10 cellular contexts compared by ENCODE assay signal in genomic region chr10:3969876-3970666, GRCh38.
DNase-seq lines count a peak whose midpoint lies in the region; ATAC-seq and TF ChIP-seq lines count a peak whose summit lies in the region.
"Had no signal": no experiment of that assay in that cellular context is flagged by ENCODE, and none has a peak within 500 bp of the region (broad histone marks: within the 10 kb centered on the region; RNA-seq: fewer than 3 reads in every experiment).

No MANE protein-coding gene starts in this region.

- H3K36me3 Mint-ChIP-seq in MCF 10A (ENCODE audit: insufficient read depth, unreplicated experiment), result no peaks in the 10 kb centered on the region
- peaks cover 2% of the 10 kb centered on the region for H3K36me3 Mint-ChIP-seq in activated naive CD8-positive, alpha-beta T cell

- no peak overlapping the region for H3K27ac Mint-ChIP-seq in MCF 10A (ENCODE audit: low read depth, unreplicated experiment)
- H3K27ac Mint-ChIP-seq in activated naive CD8-positive, alpha-beta T cell, result peak overlapping the region; percentile 75
- H3K27ac Mint-ChIP-seq: activated B cell treated with CpG ODN at 0.5 μM for 24 hours, B cell had no signal

- no peak for TF ChIP-seq CTCF in breast epithelium (IDR thresholded peaks at IDR 0.05)
- no peak for TF ChIP-seq CTCF in MCF 10A (IDR thresholded peaks at IDR 0.05; ENCODE audit: unreplicated experiment)

- H3K4me3 ChIP-seq in breast epithelium, result no peak overlapping the region

- CTCF ChIA-PET in MCF 10A (lab: Yijun Ruan, JAX), result no interaction called here

- no peaks in the 10 kb centered on the region for H3K9me3 ChIP-seq in breast epithelium

- H3K27me3 Mint-ChIP-seq in MCF 10A (ENCODE audit: insufficient read depth, unreplicated experiment), result no peaks in the 10 kb centered on the region
- no peaks in the 10 kb centered on the region for H3K27me3 Mint-ChIP-seq in activated naive CD8-positive, alpha-beta T cell
- H3K27me3 Mint-ChIP-seq: activated B cell treated with CpG ODN at 0.5 μM for 24 hours, B cell had no signal

- TF ChIP-seq POLR2A in breast epithelium (IDR thresholded peaks at IDR 0.05), result no peak

- no peaks in the 10 kb centered on the region for H3K4me1 ChIP-seq in breast epithelium

- no peak overlapping the region for H3K4me3 Mint-ChIP-seq in MCF 10A (ENCODE audit: unreplicated experiment)
- H3K4me3 Mint-ChIP-seq in activated naive CD8-positive, alpha-beta T cell, result peak overlapping the region; percentile 32
- H3K4me3 Mint-ChIP-seq: activated B cell treated with CpG ODN at 0.5 μM for 24 hours, B cell had no signal

- ATAC-seq in left colon, result peak; percentile 75
- ATAC-seq in HG03521 (IDR thresholded peaks at IDR 0.05; ENCODE audit: unreplicated experiment), result no peak
- ATAC-seq in GM21825 (IDR thresholded peaks at IDR 0.05; ENCODE audit: unreplicated experiment), result no peak

- H3K9me3 Mint-ChIP-seq in MCF 10A (ENCODE audit: unreplicated experiment), result no peaks in the 10 kb centered on the region
- H3K9me3 Mint-ChIP-seq in activated naive CD8-positive, alpha-beta T cell (ENCODE audit: low read depth), result no peaks in the 10 kb centered on the region
- H3K9me3 Mint-ChIP-seq: activated B cell treated with CpG ODN at 0.5 μM for 24 hours had no signal

- intact Hi-C loops in breast epithelium (cut with DNase I; ENCODE audit: low total_unique reads), result no loop called here
- intact Hi-C loops in MCF 10A (cut with micrococcal nuclease), result no loop called here
- intact Hi-C loops in left colon (cut with DNase I, micrococcal nuclease), result no loop called here

- BruUV-seq in MCF 10A (replicated peaks; lab: Mats Ljungman, UMichigan), result no TSS peak

- no peaks in the 10 kb centered on the region for H3K36me3 ChIP-seq in breast epithelium

- H3K27ac ChIP-seq in breast epithelium, result peak overlapping the region; percentile 22 to 41

- no peaks in the 10 kb centered on the region for H3K27me3 ChIP-seq in breast epithelium

- H3K4me1 Mint-ChIP-seq in MCF 10A (ENCODE audit: insufficient read depth, unreplicated experiment), result no peaks in the 10 kb centered on the region
- H3K4me1 Mint-ChIP-seq in activated naive CD8-positive, alpha-beta T cell (ENCODE audit: low read depth), result peaks cover 48% of the 10 kb centered on the region

- POLR2A ChIA-PET in MCF 10A (lab: Yijun Ruan, JAX), result interaction anchor here (0.6 kb wide), 1 partner anchor 14 kb away, joined by 3 read pairs; no protein-coding TSS in a partner anchor

- DNase-seq in breast epithelium (ENCODE audit: low spot score in 2 of 2), result no peak
- DNase-seq in MCF 10A (ENCODE audit: unreplicated experiment), result no peak
- DNase-seq in left colon, result peak; percentile 60 to 68
- DNase-seq in dermis blood vessel endothelial cell, result no peak
- DNase-seq in NCI-H2227 (lab: John Stamatoyannopoulos, UW; ENCODE audit: unreplicated experiment), result no peak
- DNase-seq: activated B cell treated with CpG ODN at 0.5 μM for 24 hours had no signal

Comparison
In these comparisons a context has a peak if more than half of its experiments do, and no peak if none do; other contexts are left out.
1. DNase-seq: peak in left colon (2 of 2); none in breast epithelium (0 of 2), MCF 10A (single experiment), dermis blood vessel endothelial cell (single experiment) and NCI-H2227 (single experiment).